ENCODE assay signal across 7 cellular contexts in the genomic region with DNA sequence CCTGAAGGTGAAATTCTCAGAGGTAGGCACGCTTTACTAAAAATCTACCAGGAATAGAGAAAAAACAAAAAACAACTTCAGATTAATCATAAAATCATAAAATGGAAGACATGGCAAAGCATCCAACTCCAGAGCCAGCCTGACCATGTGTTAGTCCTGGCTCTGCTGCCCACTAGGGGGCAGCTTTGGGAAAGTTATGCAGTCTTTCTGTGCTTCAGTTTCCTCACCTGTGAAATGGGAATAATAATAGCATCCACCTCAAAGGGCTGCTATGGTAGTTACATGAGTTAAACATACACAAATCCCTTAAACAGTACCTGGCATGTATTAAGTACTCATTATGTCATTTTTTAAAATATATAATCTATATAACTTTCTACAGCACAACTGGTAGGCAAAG. TPM values are rescaled to one million over a fixed set of nuclear protein-coding genes. Genes with fewer than 3 reads are reported as not detected.
DNase-seq lines count a peak whose midpoint lies in the region; ATAC-seq and TF ChIP-seq lines count a peak whose summit lies in the region.

No MANE protein-coding gene starts in this region.

- peak; percentile 27 for TF ChIP-seq RAD21 in Ishikawa (IDR thresholded peaks at IDR 0.05; ENCODE audit: low read depth)

- intact Hi-C loops in mucosa of descending colon (cut with DNase I, micrococcal nuclease), result no loop called here

- TF ChIP-seq EP300 in Ishikawa (IDR thresholded peaks at IDR 0.05; ENCODE audit: borderline replicate concordance), result no peak

- H3K9me3 ChIP-seq in mucosa of descending colon, result no peaks in the 10 kb centered on the region

- H3K4me1 ChIP-seq in mucosa of descending colon (ENCODE audit: low read depth), result no peaks in the 10 kb centered on the region

- no peak overlapping the region for H3K4me3 ChIP-seq in mucosa of descending colon

- peak; percentile 52 for DNase-seq in amniotic epithelial cell (ENCODE audit: low read depth)
- DNase-seq in mucosa of descending colon, result peak in 2 of 3 donors; percentile 54 to 62
- no peak for DNase-seq in stimulated activated naive CD4-positive, alpha-beta T cell treated with Interleukin-2 at 50 U/mL for 16 hours (lab: John Stamatoyannopoulos, UW)
- DNase-seq in GM19240 (ENCODE audit: insufficient read length, low spot score), result no peak

- TF ChIP-seq CTCF in GM12873 (IDR thresholded peaks at IDR 0.05; ENCODE audit: insufficient read depth, low read depth, low read length, missing control alignments) (peak; percentile 81), mucosa of descending colon (IDR thresholded peaks at IDR 0.05) (peak; percentile 39)

- no peaks in the 10 kb centered on the region for H3K36me3 ChIP-seq in mucosa of descending colon (ENCODE audit: low read depth)

- ATAC-seq in mucosa of descending colon, result peak; percentile 56
- no peak for ATAC-seq in activated CD4-positive, CD25-positive, alpha-beta regulatory T cell treated with anti-CD3 and anti-CD28 coated beads, Interleukin-2, amount 50 U/mL, for 24 hours

TF ChIP-seq in Ishikawa, 13 proteins besides CTCF, POLR2A, EP300 and RAD21:
- no peak for TF ChIP-seq FOXM1 (IDR thresholded peaks at IDR 0.05; ENCODE audit: borderline replicate concordance, low read depth)
- TF ChIP-seq NFIC (IDR thresholded peaks at IDR 0.05), result no peak
- TF ChIP-seq, protein P1, sequence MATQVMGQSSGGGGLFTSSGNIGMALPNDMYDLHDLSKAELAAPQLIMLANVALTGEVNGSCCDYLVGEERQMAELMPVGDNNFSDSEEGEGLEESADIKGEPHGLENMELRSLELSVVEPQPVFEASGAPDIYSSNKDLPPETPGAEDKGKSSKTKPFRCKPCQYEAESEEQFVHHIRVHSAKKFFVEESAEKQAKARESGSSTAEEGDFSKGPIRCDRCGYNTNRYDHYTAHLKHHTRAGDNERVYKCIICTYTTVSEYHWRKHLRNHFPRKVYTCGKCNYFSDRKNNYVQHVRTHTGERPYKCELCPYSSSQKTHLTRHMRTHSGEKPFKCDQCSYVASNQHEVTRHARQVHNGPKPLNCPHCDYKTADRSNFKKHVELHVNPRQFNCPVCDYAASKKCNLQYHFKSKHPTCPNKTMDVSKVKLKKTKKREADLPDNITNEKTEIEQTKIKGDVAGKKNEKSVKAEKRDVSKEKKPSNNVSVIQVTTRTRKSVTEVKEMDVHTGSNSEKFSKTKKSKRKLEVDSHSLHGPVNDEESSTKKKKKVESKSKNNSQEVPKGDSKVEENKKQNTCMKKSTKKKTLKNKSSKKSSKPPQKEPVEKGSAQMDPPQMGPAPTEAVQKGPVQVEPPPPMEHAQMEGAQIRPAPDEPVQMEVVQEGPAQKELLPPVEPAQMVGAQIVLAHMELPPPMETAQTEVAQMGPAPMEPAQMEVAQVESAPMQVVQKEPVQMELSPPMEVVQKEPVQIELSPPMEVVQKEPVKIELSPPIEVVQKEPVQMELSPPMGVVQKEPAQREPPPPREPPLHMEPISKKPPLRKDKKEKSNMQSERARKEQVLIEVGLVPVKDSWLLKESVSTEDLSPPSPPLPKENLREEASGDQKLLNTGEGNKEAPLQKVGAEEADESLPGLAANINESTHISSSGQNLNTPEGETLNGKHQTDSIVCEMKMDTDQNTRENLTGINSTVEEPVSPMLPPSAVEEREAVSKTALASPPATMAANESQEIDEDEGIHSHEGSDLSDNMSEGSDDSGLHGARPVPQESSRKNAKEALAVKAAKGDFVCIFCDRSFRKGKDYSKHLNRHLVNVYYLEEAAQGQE (IDR thresholded peaks at IDR 0.05; ENCODE audit: low read depth), result no peak
- TF ChIP-seq, protein P2, sequence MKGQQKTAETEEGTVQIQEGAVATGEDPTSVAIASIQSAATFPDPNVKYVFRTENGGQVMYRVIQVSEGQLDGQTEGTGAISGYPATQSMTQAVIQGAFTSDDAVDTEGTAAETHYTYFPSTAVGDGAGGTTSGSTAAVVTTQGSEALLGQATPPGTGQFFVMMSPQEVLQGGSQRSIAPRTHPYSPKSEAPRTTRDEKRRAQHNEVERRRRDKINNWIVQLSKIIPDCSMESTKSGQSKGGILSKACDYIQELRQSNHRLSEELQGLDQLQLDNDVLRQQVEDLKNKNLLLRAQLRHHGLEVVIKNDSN (IDR thresholded peaks at IDR 0.05), result no peak
- no peak for TF ChIP-seq EGR1 (IDR thresholded peaks at IDR 0.05)
- TF ChIP-seq, protein P3, sequence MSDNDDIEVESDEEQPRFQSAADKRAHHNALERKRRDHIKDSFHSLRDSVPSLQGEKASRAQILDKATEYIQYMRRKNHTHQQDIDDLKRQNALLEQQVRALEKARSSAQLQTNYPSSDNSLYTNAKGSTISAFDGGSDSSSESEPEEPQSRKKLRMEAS (IDR thresholded peaks at IDR 0.05), result no peak
- TF ChIP-seq CEBPB (IDR thresholded peaks at IDR 0.05), result no peak
- no peak for TF ChIP-seq CREB1 (IDR thresholded peaks at IDR 0.05; ENCODE audit: low read depth)
- TF ChIP-seq TEAD4 (IDR thresholded peaks at IDR 0.05), result no peak
- no peak for TF ChIP-seq ZBTB7A (IDR thresholded peaks at IDR 0.05; ENCODE audit: low read depth)
- TF ChIP-seq TAF1 (IDR thresholded peaks at IDR 0.05; ENCODE audit: low read depth), result no peak
- TF ChIP-seq TCF12 (IDR thresholded peaks at IDR 0.05; ENCODE audit: low read depth), result no peak
- no peak for TF ChIP-seq YY1 (IDR thresholded peaks at IDR 0.05; ENCODE audit: low read depth)

RNA-seq across cellular contexts. Expression of a gene that starts 52.3 kb away (rescaled TPM):
- total RNA-seq in mucosa of descending colon, result 1 to 10 TPM; 3.6 to 5.9 (median 5.2) TPM

Comparison
In these comparisons a context has a peak if more than half of its experiments do, and no peak if none do; other contexts are left out.
1. DNase-seq: peak in amniotic epithelial cell (single experiment) and mucosa of descending colon (2 of 3); none in stimulated activated naive CD4-positive, alpha-beta T cell treated with Interleukin-2 at 50 U/mL for 16 hours (single experiment) and GM19240 (single experiment).